In the genomic region with DNA sequence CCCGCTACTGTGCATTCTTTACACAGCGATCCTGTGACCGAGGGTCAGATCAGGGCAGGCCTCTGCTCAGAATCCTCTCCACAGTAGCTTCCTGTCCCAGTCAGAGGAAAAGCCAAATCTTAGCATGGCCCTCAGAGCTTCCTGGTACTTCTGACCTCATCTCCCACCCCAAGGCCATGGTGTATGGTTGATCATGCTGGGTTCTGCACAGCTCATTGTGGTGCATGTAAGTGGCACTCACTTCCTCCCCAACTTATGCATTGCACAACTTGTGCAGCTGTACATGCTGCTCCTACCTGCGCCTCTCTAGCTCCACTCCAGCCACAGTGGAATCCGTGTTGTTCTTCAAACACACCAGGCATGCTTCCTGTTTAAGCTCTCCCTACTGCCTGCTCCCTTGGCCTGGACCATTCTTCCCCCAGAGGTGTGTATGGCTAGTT, we compare ENCODE assay signal across 9 cellular contexts. TPM values are rescaled to one million over a fixed set of nuclear protein-coding genes. Genes with fewer than 3 reads are reported as not detected.
A peak's percentile ranks its signal among the peaks of the same experiment; 100 is the strongest.
DNase-seq lines count a peak whose midpoint lies in the region; ATAC-seq and TF ChIP-seq lines count a peak whose summit lies in the region.
"Had no signal": no experiment of that assay in that cellular context is flagged by ENCODE, and none has a peak within 500 bp of the region (broad histone marks: within the 10 kb centered on the region; RNA-seq: fewer than 3 reads in every experiment).

No MANE protein-coding gene starts in this region.

- H3K4me1 ChIP-seq in CD8-positive, alpha-beta memory T cell (ENCODE audit: insufficient read depth, low read length), result peaks cover 78% of the 10 kb centered on the region
- H3K4me1 ChIP-seq in lower lobe of right lung, result peaks cover 48% of the 10 kb centered on the region
- H3K4me1 ChIP-seq in tibial nerve, result peaks cover 0 to 63% (median 24%) of the 10 kb centered on the region in 4 donors

- no peak for TF ChIP-seq EP300 in tibial nerve (IDR thresholded peaks at IDR 0.05)

- H3K27ac Mint-ChIP-seq in CD8-positive, alpha-beta memory T cell, result peak overlapping the region in 7 of 8 donors; percentile 9 to 83 (median 53)
- peak overlapping the region; percentile 89 for H3K27ac Mint-ChIP-seq in activated T-helper 17 cell treated with anti-CD3 and anti-CD28 coated beads, Interleukin-2, amount 50 U/mL, for 72 hours
- H3K27ac Mint-ChIP-seq: nephron had no signal

- H3K27me3 Mint-ChIP-seq in CD8-positive, alpha-beta memory T cell, result no peaks in the 10 kb centered on the region
- H3K27me3 Mint-ChIP-seq in activated T-helper 17 cell treated with anti-CD3 and anti-CD28 coated beads, Interleukin-2, amount 50 U/mL, for 72 hours, result no peaks in the 10 kb centered on the region

- no peaks in the 10 kb centered on the region for H3K27me3 ChIP-seq in CD8-positive, alpha-beta memory T cell (ENCODE audit: insufficient read depth, low read length, poor library complexity, severe bottlenecking)
- H3K27me3 ChIP-seq in lower lobe of right lung (ENCODE audit: low read depth) (no peaks in the 10 kb centered on the region), tibial nerve (no peaks in the 10 kb centered on the region)

- no peaks in the 10 kb centered on the region for H3K9me3 Mint-ChIP-seq in CD8-positive, alpha-beta memory T cell
- H3K9me3 Mint-ChIP-seq in activated T-helper 17 cell treated with anti-CD3 and anti-CD28 coated beads, Interleukin-2, amount 50 U/mL, for 72 hours, result no peaks in the 10 kb centered on the region
- H3K9me3 Mint-ChIP-seq: nephron had no signal

- ATAC-seq in activated T-helper 17 cell treated with anti-CD3 and anti-CD28 coated beads, Interleukin-2, amount 50 U/mL, for 72 hours (replicated peaks), result peak; percentile 96
- ATAC-seq in lower lobe of right lung, result peak; percentile 85 to 94

- H3K4me3 Mint-ChIP-seq in CD8-positive, alpha-beta memory T cell, result peak overlapping the region in 6 of 7 donors; percentile 15 to 73 (median 62)
- peak overlapping the region; percentile 51 for H3K4me3 Mint-ChIP-seq in activated T-helper 17 cell treated with anti-CD3 and anti-CD28 coated beads, Interleukin-2, amount 50 U/mL, for 72 hours
- H3K4me3 Mint-ChIP-seq: nephron had no signal

- no peak for TF ChIP-seq POLR2A in tibial nerve (IDR thresholded peaks at IDR 0.05)

- no peaks in the 10 kb centered on the region for H3K36me3 ChIP-seq in CD8-positive, alpha-beta memory T cell (ENCODE audit: insufficient read depth, low read length)
- H3K36me3 ChIP-seq in lower lobe of right lung, result no peaks in the 10 kb centered on the region
- H3K36me3 ChIP-seq in tibial nerve, result no peaks in the 10 kb centered on the region

- DNase-seq in CD8-positive, alpha-beta memory T cell, result no peak
- DNase-seq in KBM-7 (peak; percentile 67), lower lobe of right lung (peak; percentile 74), NCI-H82 (lab: John Stamatoyannopoulos, UW) (no peak), NCI-H345 treated with DMSO at 0.1 percent for 48 hours (lab: John Stamatoyannopoulos, UW; ENCODE audit: unreplicated experiment) (no peak), tibial nerve (ENCODE audit: low spot score in 2 of 2) (no peak)
- DNase-seq: cerebellar nuclear complex had no signal

- WGBS in tibial nerve, 2 donors, result 51 to 59% methylated on average over 5 of the region's 5 CpGs

- POLR2A ChIA-PET in CD8-positive, alpha-beta memory T cell (lab: Charles Lee), result interaction anchor here (0.7 kb wide), 1 partner anchor 19 kb away, joined by 3 read pairs; no protein-coding TSS in a partner anchor

- peaks cover 0 to 94% (median 67%) of the 10 kb centered on the region in 3 donors for H3K4me1 Mint-ChIP-seq in CD8-positive, alpha-beta memory T cell
- peaks cover 77% of the 10 kb centered on the region for H3K4me1 Mint-ChIP-seq in activated T-helper 17 cell treated with anti-CD3 and anti-CD28 coated beads, Interleukin-2, amount 50 U/mL, for 72 hours
- H3K4me1 Mint-ChIP-seq: nephron had no signal

- H3K27ac ChIP-seq in CD8-positive, alpha-beta memory T cell (ENCODE audit: low read depth, low read length), result no peak overlapping the region
- H3K27ac ChIP-seq in lower lobe of right lung (peak overlapping the region; percentile 1), tibial nerve (no peak overlapping the region)

- H3K9me3 ChIP-seq in CD8-positive, alpha-beta memory T cell (ENCODE audit: low read length), result no peaks in the 10 kb centered on the region
- H3K9me3 ChIP-seq in lower lobe of right lung (no peaks in the 10 kb centered on the region), tibial nerve (no peaks in the 10 kb centered on the region)

- in situ Hi-C loops in KBM-7 (cut with MboI; ENCODE audit: low pct_unique_long_range_greater_than_20kb, low sequenced_read_pairs), result no loop called here

- peaks cover 0 to 15% (median 2%) of the 10 kb centered on the region in 3 donors for H3K36me3 Mint-ChIP-seq in CD8-positive, alpha-beta memory T cell
- H3K36me3 Mint-ChIP-seq in activated T-helper 17 cell treated with anti-CD3 and anti-CD28 coated beads, Interleukin-2, amount 50 U/mL, for 72 hours (ENCODE audit: low read depth), result peaks cover 12% of the 10 kb centered on the region

- intact Hi-C loops in lower lobe of right lung (cut with DNase I), result no loop called here

- CTCF ChIA-PET in CD8-positive, alpha-beta memory T cell (lab: Charles Lee), result interaction anchor here (1.4 kb wide), 1 partner anchor 46 kb away, joined by 4 read pairs; no protein-coding TSS in a partner anchor

- TF ChIP-seq CTCF in lower lobe of right lung (IDR thresholded peaks at IDR 0.05) (no peak), tibial nerve (IDR thresholded peaks at IDR 0.05) (no peak)

- H3K4me3 ChIP-seq in CD8-positive, alpha-beta memory T cell (ENCODE audit: low read length), result no peak overlapping the region
- H3K4me3 ChIP-seq in lower lobe of right lung, result no peak overlapping the region
- H3K4me3 ChIP-seq in tibial nerve, result no peak overlapping the region

RNA-seq across cellular contexts. Expression of a gene that starts 20.3 kb away (rescaled TPM):
- total RNA-seq in CD8-positive, alpha-beta memory T cell, result 10 to 100 TPM; 25.2 to 29.4 TPM
- polyA plus RNA-seq in CD8-positive, alpha-beta memory T cell, result 29.2 TPM
- total RNA-seq in activated T-helper 17 cell treated with anti-CD3 and anti-CD28 coated beads, Interleukin-2, amount 50 U/mL, for 72 hours, result 10 to 100 TPM; 41.6 to 44.7 TPM
- total RNA-seq in lower lobe of right lung (25.2 TPM), tibial nerve (10 to 100 TPM; 34.5 to 61.2 (median 58.0) TPM)

Comparison
In these comparisons a context has a peak if more than half of its experiments do, and no peak if none do; other contexts are left out.
1. DNase-seq: peak in KBM-7 (single experiment) and lower lobe of right lung (single experiment); none in CD8-positive, alpha-beta memory T cell (0 of 5), NCI-H82 (single experiment), NCI-H345 treated with DMSO at 0.1 percent for 48 hours (single experiment) and tibial nerve (0 of 2).